In the genomic region with DNA sequence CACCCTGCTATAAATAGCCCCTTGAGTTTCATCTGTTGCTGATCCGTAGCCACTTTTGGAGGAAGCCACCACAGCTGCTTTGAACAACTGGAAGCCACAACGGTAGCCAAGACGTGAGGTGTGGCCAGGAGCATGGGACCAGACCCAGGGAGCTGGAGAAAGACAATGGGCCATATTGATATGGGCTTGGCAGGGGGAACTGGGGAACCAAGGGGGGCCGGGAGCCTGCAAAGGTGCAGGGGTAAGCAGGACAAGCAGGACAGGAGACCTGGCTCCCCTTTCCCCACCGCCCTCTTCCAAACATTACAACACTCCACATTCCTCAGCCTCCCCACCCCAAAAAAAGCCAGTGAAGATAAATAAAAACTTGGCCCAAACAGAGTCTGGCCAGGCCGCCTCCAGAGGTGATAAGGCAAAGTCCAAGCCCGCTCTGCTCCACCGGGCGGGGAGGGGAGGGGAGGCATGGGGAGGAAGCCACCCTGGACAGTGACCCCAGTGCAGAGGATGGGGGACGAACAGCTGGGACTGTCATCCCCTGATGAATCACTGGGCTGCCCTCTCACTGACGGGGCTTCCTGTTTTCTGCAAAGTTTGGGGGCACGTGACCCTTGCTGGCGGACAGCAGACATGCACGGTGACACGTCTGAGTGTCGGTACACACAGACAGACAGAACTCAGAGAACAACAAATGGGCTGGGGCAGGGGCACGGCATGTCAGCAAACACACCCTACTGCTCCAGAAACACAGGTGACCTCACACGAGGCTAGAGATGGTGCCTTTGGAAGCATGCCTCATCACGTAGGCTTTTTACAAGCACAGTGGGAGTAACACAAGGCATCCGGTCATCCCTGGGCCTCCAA, we compare ENCODE assay signal across 1 cellular context.
TF ChIP-seq lines count a peak whose summit lies in the region.

No MANE protein-coding gene starts in this region.

TF ChIP-seq in HepG2, 621 proteins besides CTCF, POLR2A, EP300 and RAD21 (continued from another document and continues in another):
- TF ChIP-seq, protein P1, sequence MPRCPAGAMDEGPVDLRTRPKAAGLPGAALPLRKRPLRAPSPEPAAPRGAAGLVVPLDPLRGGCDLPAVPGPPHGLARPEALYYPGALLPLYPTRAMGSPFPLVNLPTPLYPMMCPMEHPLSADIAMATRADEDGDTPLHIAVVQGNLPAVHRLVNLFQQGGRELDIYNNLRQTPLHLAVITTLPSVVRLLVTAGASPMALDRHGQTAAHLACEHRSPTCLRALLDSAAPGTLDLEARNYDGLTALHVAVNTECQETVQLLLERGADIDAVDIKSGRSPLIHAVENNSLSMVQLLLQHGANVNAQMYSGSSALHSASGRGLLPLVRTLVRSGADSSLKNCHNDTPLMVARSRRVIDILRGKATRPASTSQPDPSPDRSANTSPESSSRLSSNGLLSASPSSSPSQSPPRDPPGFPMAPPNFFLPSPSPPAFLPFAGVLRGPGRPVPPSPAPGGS (CRISPR knock-in tag; IDR thresholded peaks at IDR 0.05) = peak; percentile 55; the same call in 1 of the 2 replicates
- TF ChIP-seq PAX8 (CRISPR knock-in tag; IDR thresholded peaks at IDR 0.05; ENCODE audit: borderline replicate concordance) (no peak), CEBPB (IDR thresholded peaks at IDR 0.05; ENCODE audit: borderline replicate concordance, low read depth, low read length) (peak; percentile 65), TGIF2 (CRISPR knock-in tag; IDR thresholded peaks at IDR 0.05) (peak; percentile 97), FOXK2 (IDR thresholded peaks at IDR 0.05) (peak; percentile 92), ZEB1 (IDR thresholded peaks at IDR 0.05; ENCODE audit: insufficient replicate concordance, low read depth) (peak; percentile 12), ZNF788 (CRISPR knock-in tag; IDR thresholded peaks at IDR 0.05; ENCODE audit: borderline replicate concordance) (peak; percentile 99), KLF13 (CRISPR knock-in tag; IDR thresholded peaks at IDR 0.05) (no peak; the same call in 1 of the 2 replicates), ZNF792 (CRISPR knock-in tag; IDR thresholded peaks at IDR 0.05) (peak; percentile 98), RAD51 (IDR thresholded peaks at IDR 0.05; ENCODE audit: borderline replicate concordance) (peak; percentile 96), CHD2 (IDR thresholded peaks at IDR 0.05; ENCODE audit: low read depth, low read length) (peak; percentile 50; the same call in 1 of the 2 replicates), NFE2L2 (IDR thresholded peaks at IDR 0.05; ENCODE audit: low read length) (peak; percentile 11; the same call in 1 of the 2 replicates), XBP1 (CRISPR knock-in tag; IDR thresholded peaks at IDR 0.05) (peak; percentile 41; the same call in 1 of the 2 replicates)
- TF ChIP-seq, protein P2, sequence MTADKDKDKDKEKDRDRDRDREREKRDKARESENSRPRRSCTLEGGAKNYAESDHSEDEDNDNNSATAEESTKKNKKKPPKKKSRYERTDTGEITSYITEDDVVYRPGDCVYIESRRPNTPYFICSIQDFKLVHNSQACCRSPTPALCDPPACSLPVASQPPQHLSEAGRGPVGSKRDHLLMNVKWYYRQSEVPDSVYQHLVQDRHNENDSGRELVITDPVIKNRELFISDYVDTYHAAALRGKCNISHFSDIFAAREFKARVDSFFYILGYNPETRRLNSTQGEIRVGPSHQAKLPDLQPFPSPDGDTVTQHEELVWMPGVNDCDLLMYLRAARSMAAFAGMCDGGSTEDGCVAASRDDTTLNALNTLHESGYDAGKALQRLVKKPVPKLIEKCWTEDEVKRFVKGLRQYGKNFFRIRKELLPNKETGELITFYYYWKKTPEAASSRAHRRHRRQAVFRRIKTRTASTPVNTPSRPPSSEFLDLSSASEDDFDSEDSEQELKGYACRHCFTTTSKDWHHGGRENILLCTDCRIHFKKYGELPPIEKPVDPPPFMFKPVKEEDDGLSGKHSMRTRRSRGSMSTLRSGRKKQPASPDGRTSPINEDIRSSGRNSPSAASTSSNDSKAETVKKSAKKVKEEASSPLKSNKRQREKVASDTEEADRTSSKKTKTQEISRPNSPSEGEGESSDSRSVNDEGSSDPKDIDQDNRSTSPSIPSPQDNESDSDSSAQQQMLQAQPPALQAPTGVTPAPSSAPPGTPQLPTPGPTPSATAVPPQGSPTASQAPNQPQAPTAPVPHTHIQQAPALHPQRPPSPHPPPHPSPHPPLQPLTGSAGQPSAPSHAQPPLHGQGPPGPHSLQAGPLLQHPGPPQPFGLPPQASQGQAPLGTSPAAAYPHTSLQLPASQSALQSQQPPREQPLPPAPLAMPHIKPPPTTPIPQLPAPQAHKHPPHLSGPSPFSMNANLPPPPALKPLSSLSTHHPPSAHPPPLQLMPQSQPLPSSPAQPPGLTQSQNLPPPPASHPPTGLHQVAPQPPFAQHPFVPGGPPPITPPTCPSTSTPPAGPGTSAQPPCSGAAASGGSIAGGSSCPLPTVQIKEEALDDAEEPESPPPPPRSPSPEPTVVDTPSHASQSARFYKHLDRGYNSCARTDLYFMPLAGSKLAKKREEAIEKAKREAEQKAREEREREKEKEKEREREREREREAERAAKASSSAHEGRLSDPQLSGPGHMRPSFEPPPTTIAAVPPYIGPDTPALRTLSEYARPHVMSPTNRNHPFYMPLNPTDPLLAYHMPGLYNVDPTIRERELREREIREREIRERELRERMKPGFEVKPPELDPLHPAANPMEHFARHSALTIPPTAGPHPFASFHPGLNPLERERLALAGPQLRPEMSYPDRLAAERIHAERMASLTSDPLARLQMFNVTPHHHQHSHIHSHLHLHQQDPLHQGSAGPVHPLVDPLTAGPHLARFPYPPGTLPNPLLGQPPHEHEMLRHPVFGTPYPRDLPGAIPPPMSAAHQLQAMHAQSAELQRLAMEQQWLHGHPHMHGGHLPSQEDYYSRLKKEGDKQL (CRISPR knock-in tag; IDR thresholded peaks at IDR 0.05; ENCODE audit: low read depth) = peak; percentile 75
- TF ChIP-seq, protein P3, sequence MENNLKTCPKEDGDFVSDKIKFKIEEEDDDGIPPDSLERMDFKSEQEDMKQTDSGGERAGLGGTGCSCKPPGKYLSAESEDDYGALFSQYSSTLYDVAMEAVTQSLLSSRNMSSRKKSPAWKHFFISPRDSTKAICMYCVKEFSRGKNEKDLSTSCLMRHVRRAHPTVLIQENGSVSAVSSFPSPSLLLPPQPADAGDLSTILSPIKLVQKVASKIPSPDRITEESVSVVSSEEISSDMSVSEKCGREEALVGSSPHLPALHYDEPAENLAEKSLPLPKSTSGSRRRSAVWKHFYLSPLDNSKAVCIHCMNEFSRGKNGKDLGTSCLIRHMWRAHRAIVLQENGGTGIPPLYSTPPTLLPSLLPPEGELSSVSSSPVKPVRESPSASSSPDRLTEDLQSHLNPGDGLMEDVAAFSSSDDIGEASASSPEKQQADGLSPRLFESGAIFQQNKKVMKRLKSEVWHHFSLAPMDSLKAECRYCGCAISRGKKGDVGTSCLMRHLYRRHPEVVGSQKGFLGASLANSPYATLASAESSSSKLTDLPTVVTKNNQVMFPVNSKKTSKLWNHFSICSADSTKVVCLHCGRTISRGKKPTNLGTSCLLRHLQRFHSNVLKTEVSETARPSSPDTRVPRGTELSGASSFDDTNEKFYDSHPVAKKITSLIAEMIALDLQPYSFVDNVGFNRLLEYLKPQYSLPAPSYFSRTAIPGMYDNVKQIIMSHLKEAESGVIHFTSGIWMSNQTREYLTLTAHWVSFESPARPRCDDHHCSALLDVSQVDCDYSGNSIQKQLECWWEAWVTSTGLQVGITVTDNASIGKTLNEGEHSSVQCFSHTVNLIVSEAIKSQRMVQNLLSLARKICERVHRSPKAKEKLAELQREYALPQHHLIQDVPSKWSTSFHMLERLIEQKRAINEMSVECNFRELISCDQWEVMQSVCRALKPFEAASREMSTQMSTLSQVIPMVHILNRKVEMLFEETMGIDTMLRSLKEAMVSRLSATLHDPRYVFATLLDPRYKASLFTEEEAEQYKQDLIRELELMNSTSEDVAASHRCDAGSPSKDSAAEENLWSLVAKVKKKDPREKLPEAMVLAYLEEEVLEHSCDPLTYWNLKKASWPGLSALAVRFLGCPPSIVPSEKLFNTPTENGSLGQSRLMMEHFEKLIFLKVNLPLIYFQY (CRISPR knock-in tag; IDR thresholded peaks at IDR 0.05; ENCODE audit: borderline replicate concordance) = peak; percentile 97
- TF ChIP-seq, protein P4, sequence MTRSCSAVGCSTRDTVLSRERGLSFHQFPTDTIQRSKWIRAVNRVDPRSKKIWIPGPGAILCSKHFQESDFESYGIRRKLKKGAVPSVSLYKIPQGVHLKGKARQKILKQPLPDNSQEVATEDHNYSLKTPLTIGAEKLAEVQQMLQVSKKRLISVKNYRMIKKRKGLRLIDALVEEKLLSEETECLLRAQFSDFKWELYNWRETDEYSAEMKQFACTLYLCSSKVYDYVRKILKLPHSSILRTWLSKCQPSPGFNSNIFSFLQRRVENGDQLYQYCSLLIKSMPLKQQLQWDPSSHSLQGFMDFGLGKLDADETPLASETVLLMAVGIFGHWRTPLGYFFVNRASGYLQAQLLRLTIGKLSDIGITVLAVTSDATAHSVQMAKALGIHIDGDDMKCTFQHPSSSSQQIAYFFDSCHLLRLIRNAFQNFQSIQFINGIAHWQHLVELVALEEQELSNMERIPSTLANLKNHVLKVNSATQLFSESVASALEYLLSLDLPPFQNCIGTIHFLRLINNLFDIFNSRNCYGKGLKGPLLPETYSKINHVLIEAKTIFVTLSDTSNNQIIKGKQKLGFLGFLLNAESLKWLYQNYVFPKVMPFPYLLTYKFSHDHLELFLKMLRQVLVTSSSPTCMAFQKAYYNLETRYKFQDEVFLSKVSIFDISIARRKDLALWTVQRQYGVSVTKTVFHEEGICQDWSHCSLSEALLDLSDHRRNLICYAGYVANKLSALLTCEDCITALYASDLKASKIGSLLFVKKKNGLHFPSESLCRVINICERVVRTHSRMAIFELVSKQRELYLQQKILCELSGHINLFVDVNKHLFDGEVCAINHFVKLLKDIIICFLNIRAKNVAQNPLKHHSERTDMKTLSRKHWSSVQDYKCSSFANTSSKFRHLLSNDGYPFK (CRISPR knock-in tag; IDR thresholded peaks at IDR 0.05; ENCODE audit: borderline replicate concordance) = peak; percentile 73; the same call in 1 of the 2 replicates
- TF ChIP-seq, protein P5, sequence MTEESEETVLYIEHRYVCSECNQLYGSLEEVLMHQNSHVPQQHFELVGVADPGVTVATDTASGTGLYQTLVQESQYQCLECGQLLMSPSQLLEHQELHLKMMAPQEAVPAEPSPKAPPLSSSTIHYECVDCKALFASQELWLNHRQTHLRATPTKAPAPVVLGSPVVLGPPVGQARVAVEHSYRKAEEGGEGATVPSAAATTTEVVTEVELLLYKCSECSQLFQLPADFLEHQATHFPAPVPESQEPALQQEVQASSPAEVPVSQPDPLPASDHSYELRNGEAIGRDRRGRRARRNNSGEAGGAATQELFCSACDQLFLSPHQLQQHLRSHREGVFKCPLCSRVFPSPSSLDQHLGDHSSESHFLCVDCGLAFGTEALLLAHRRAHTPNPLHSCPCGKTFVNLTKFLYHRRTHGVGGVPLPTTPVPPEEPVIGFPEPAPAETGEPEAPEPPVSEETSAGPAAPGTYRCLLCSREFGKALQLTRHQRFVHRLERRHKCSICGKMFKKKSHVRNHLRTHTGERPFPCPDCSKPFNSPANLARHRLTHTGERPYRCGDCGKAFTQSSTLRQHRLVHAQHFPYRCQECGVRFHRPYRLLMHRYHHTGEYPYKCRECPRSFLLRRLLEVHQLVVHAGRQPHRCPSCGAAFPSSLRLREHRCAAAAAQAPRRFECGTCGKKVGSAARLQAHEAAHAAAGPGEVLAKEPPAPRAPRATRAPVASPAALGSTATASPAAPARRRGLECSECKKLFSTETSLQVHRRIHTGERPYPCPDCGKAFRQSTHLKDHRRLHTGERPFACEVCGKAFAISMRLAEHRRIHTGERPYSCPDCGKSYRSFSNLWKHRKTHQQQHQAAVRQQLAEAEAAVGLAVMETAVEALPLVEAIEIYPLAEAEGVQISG (CRISPR knock-in tag; IDR thresholded peaks at IDR 0.05) = peak; percentile 93
- TF ChIP-seq, protein P6, sequence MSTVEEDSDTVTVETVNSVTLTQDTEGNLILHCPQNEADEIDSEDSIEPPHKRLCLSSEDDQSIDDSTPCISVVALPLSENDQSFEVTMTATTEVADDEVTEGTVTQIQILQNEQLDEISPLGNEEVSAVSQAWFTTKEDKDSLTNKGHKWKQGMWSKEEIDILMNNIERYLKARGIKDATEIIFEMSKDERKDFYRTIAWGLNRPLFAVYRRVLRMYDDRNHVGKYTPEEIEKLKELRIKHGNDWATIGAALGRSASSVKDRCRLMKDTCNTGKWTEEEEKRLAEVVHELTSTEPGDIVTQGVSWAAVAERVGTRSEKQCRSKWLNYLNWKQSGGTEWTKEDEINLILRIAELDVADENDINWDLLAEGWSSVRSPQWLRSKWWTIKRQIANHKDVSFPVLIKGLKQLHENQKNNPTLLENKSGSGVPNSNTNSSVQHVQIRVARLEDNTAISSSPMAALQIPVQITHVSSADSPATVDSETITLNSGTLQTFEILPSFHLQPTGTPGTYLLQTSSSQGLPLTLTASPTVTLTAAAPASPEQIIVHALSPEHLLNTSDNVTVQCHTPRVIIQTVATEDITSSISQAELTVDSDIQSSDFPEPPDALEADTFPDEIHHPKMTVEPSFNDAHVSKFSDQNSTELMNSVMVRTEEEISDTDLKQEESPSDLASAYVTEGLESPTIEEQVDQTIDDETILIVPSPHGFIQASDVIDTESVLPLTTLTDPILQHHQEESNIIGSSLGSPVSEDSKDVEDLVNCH (CRISPR knock-in tag; IDR thresholded peaks at IDR 0.05) = no peak
